In the genomic region with DNA sequence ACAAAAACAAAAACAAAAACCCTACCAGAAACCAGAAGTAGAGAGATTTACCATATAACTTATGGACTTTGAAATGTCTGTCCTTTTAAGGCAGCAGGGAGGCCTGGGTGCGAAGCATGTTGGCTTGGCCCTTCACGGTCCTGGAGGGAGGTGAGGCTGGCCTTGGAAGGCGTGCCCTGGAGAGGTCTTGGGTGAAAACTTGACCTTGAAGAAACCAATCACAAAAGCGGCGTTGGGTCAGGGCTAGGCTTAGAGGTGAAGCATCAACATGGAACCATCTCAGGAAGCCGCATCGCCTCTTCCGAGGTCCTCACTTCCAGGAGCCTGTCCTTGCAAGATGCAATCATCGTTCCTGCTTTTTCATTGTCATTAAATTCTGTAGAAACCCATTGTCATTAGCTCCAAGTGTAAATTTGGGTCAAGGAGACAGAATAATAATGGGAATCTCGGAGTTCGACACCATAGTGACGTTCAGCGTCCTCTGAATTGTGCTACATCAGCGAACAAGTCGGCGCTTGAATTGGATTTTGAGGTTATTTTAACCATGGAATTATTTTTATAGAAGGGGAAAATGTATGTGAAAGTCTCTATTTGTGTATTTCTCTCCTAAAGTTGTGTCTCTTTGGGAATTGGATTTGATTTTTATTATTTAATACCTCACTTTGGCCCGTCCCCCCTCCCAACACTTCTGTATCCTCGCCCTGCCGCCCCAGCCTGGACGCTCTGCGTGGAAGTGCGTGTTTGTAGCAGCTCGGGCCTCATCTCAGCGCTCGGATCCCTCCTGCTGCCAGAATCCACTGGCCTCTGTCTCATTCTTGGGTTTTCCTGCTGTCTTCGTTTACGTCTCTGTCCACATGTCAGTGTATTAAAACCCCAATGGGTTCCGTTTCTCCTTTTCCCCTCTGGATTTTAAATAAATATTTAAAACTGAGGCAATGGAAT, we compare ENCODE assay signal across 1 cellular context.
TF ChIP-seq lines count a peak whose summit lies in the region.

No MANE protein-coding gene starts in this region.

TF ChIP-seq in HEK293T, 16 proteins besides CTCF, POLR2A, EP300 and RAD21 (continued from another document):
- TF ChIP-seq HDGF (IDR thresholded peaks at IDR 0.05; ENCODE audit: borderline replicate concordance) (no peak), FOXM1 (IDR thresholded peaks at IDR 0.05; ENCODE audit: borderline replicate concordance) (no peak), ARNT (IDR thresholded peaks at IDR 0.05) (no peak), TARDBP (IDR thresholded peaks at IDR 0.05) (no peak), ELF4 (IDR thresholded peaks at IDR 0.05) (no peak)
